8 cellular contexts compared by ENCODE assay signal in genomic region chr13:40315416-40316064, GRCh38.
A peak's percentile ranks its signal among the peaks of the same experiment; 100 is the strongest.
DNase-seq lines count a peak whose midpoint lies in the region; ATAC-seq and TF ChIP-seq lines count a peak whose summit lies in the region.

No MANE protein-coding gene starts in this region.

- TF ChIP-seq CTCF in activated B cell treated with CpG ODN at 0.5 μM for 24 hours (IDR thresholded peaks at IDR 0.05) = no peak

- peaks cover 36% of the 10 kb centered on the region for H3K4me1 Mint-ChIP-seq in activated B cell treated with CpG ODN at 0.5 μM for 24 hours

- POLR2A ChIA-PET in activated B cell treated with CpG ODN at 0.5 μM for 24 hours (lab: Charles Lee) = interaction anchor here (0.6 to 1.1 kb wide), 2 partner anchors 11 to 117 kb away, joined by 3 read pairs; no protein-coding TSS in a partner anchor

- intact Hi-C loops in activated B cell treated with CpG ODN at 0.5 μM for 24 hours (cut with micrococcal nuclease) = loop anchor here (5.0 kb wide), 1 partner anchor 352 kb away; the partner anchor contains the start of gene FOXO1

- no peaks in the 10 kb centered on the region for H3K27me3 Mint-ChIP-seq in activated B cell treated with CpG ODN at 0.5 μM for 24 hours

- DNase-seq in activated B cell treated with CpG ODN at 0.5 μM for 24 hours = no peak
- peak; percentile 24 for DNase-seq in activated T-helper 9 cell treated with anti-CD3 and anti-CD28 coated beads, Interleukin-2, amount 50 U/mL, for 16 hours (ENCODE audit: low read depth)
- DNase-seq in islet precursor cell = peak; percentile 58
- peak; percentile 11 for DNase-seq in stimulated activated CD8-positive, alpha-beta memory T cell treated with anti-CD3 and anti-CD28 coated beads, Interleukin-12 subunit alpha, Interleukin-12 subunit beta, amount 100 ng/mL, for 4 hours (ENCODE audit: low read depth)
- no peak for DNase-seq in retina
- no peak for DNase-seq in SKM-1 (lab: John Stamatoyannopoulos, UW; ENCODE audit: unreplicated experiment)
- no peak for DNase-seq in NCI-H1436 treated with DMSO at 0.1 percent for 48 hours (lab: John Stamatoyannopoulos, UW)

- H3K27ac Mint-ChIP-seq in activated B cell treated with CpG ODN at 0.5 μM for 24 hours = no peak overlapping the region

- no peaks in the 10 kb centered on the region for H3K9me3 Mint-ChIP-seq in activated B cell treated with CpG ODN at 0.5 μM for 24 hours

- H3K36me3 Mint-ChIP-seq in activated B cell treated with CpG ODN at 0.5 μM for 24 hours (ENCODE audit: low read depth) = no peaks in the 10 kb centered on the region

- H3K4me3 Mint-ChIP-seq in activated B cell treated with CpG ODN at 0.5 μM for 24 hours = peak overlapping the region; percentile 49

- no peak for ATAC-seq in activated B cell treated with CpG ODN at 0.5 μM for 24 hours (ENCODE audit: low read depth)
- no peak for ATAC-seq in HG03378 (IDR thresholded peaks at IDR 0.05; ENCODE audit: unreplicated experiment)

- CTCF ChIA-PET in activated B cell treated with CpG ODN at 0.5 μM for 24 hours (lab: Charles Lee) = no interaction called here

Comparison
In these comparisons a context has a peak if more than half of its experiments do, and no peak if none do; other contexts are left out.
1. DNase-seq: peak in activated T-helper 9 cell treated with anti-CD3 and anti-CD28 coated beads, Interleukin-2, amount 50 U/mL, for 16 hours (single experiment), islet precursor cell (single experiment) and stimulated activated CD8-positive, alpha-beta memory T cell treated with anti-CD3 and anti-CD28 coated beads, Interleukin-12 subunit alpha, Interleukin-12 subunit beta, amount 100 ng/mL, for 4 hours (single experiment); none in activated B cell treated with CpG ODN at 0.5 μM for 24 hours (single experiment), retina (single experiment), SKM-1 (single experiment) and NCI-H1436 treated with DMSO at 0.1 percent for 48 hours (single experiment).